ENCODE assay signal across 22 cellular contexts in the genomic region with DNA sequence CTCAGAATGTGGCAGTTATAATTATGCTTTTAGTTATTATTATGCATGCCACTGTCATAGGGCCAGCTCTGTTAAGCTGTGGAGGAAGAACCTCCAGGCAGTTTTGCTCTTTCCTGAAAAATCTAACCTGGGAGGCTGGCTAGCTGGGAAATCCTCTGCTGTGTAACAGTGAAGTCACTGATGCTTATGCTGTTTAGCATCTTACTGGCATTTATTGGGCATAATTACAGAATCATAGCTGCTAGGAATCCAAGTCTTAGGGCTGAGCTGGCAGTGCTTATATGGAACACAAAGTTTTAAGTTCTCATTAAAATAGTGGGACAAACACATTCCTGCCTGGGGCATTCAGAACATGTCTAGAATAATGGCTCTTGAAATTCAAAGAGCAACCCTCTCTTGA.
"Had no signal": no experiment of that assay in that cellular context is flagged by ENCODE, and none has a peak within 500 bp of the region (broad histone marks: within the 10 kb centered on the region; RNA-seq: fewer than 3 reads in every experiment).

No MANE protein-coding gene starts in this region.

- H3K36me3 Mint-ChIP-seq: activated CD4-positive, alpha-beta memory T cell treated with anti-CD3 and anti-CD28 coated beads for 36 hours; activated naive CD8-positive, alpha-beta T cell treated with anti-CD3 and anti-CD28 coated beads, Interleukin-2, amount 10 ng/mL, durations not matched to agents 7 days and 5 days; brain had no signal

- H3K4me3 Mint-ChIP-seq: activated B cell treated with CpG ODN at 0.5 μM for 24 hours; activated CD4-positive, alpha-beta memory T cell treated with anti-CD3 and anti-CD28 coated beads for 36 hours; activated naive CD8-positive, alpha-beta T cell treated with anti-CD3 and anti-CD28 coated beads, Interleukin-2, amount 10 ng/mL, durations not matched to agents 7 days and 5 days; endodermal cell; nephron; stimulated activated naive CD8-positive, alpha-beta T cell treated with anti-CD3 and anti-CD28 coated beads, Interleukin-15, amount 100 ng/mL, for 72 hours; T-cell had no signal

- DNase-seq: activated B cell treated with CpG ODN at 0.5 μM for 24 hours; activated CD4-positive, alpha-beta memory T cell treated with anti-CD3 and anti-CD28 coated beads for 36 hours; activated CD4-positive, alpha-beta T cell treated with anti-CD3 and anti-CD28 coated beads for 4 hours; activated naive CD4-positive, alpha-beta T cell treated with Interleukin-2 at 50 U/mL for 16 hours; activated naive CD8-positive, alpha-beta T cell treated with anti-CD3 and anti-CD28 coated beads, Interleukin-2, amount 10 ng/mL, durations not matched to agents 7 days and 5 days; caudate nucleus; endodermal cell; foreskin melanocyte; hypothalamus; posterior cingulate gyrus; stimulated activated CD4-positive, alpha-beta T cell treated with anti-CD3 and anti-CD28 coated beads, Interleukin-15, amount 100 ng/mL, for 24 hours; stimulated activated CD4-positive, alpha-beta T cell treated with anti-CD3 and anti-CD28 coated beads, Interleukin-2, amount 100 ng/mL, for 48 hours; stimulated activated naive CD8-positive, alpha-beta T cell treated with anti-CD3 and anti-CD28 coated beads, Interleukin-15, amount 100 ng/mL, for 72 hours; T-cell had no signal

- H3K36me3 ChIP-seq: right atrium auricular region, vagina had no signal

- H3K9me3 Mint-ChIP-seq: activated B cell treated with CpG ODN at 0.5 μM for 24 hours; activated CD4-positive, alpha-beta memory T cell treated with anti-CD3 and anti-CD28 coated beads for 36 hours; activated naive CD8-positive, alpha-beta T cell treated with anti-CD3 and anti-CD28 coated beads, Interleukin-2, amount 10 ng/mL, durations not matched to agents 7 days and 5 days; activated T-helper 2 cell treated with anti-CD3 and anti-CD28 coated beads, Interferon-gamma antibody, Interleukin-2, Interleukin-4, amounts not matched to agents 10 μg/mL and 5 μg/mL and 100 μg/mL, durations not matched to agents 14 hours and 24 hours and 36 hours; brain; endodermal cell; nephron; stimulated activated naive CD8-positive, alpha-beta T cell treated with anti-CD3 and anti-CD28 coated beads, Interleukin-15, amount 100 ng/mL, for 72 hours; T-cell had no signal

- H3K27me3 ChIP-seq: right atrium auricular region, vagina had no signal

- H3K9me3 ChIP-seq: right atrium auricular region, vagina had no signal

- H3K27me3 Mint-ChIP-seq: activated B cell treated with CpG ODN at 0.5 μM for 24 hours had no signal

- H3K27ac ChIP-seq: epithelial cell of prostate, right atrium auricular region, vagina had no signal

- H3K4me3 ChIP-seq: lung, right atrium auricular region, skin epidermis, vagina had no signal

- ATAC-seq: stimulated activated naive CD8-positive, alpha-beta T cell treated with anti-CD3 and anti-CD28 coated beads, Interleukin-15, amount 100 ng/mL, for 72 hours; T-cell had no signal
